In genomic region chr5:151257731-151258715, GRCh38 we compare ENCODE assay signal across 10 cellular contexts. TPM values are rescaled to one million over a fixed set of nuclear protein-coding genes. Genes with fewer than 3 reads are reported as not detected.
A peak's percentile ranks its signal among the peaks of the same experiment; 100 is the strongest.
DNase-seq lines count a peak whose midpoint lies in the region; ATAC-seq and TF ChIP-seq lines count a peak whose summit lies in the region.
"Had no signal": no experiment of that assay in that cellular context is flagged by ENCODE, and none has a peak within 500 bp of the region (broad histone marks: within the 10 kb centered on the region; RNA-seq: fewer than 3 reads in every experiment).

No MANE protein-coding gene starts in this region.

- peak; percentile 78 for ATAC-seq in foreskin keratinocyte

- no peaks in the 10 kb centered on the region for H3K9me3 ChIP-seq in BLaER1
- H3K9me3 ChIP-seq in ascending aorta: no peaks in the 10 kb centered on the region

- H3K36me3 ChIP-seq in BLaER1 (peaks cover 29% of the 10 kb centered on the region), ascending aorta (peaks cover 6 to 19% of the 10 kb centered on the region in 2 donors)

- peak overlapping the region; percentile 97 for H3K4me2 ChIP-seq in BLaER1

- H3K27ac ChIP-seq in BLaER1: peak overlapping the region; percentile 50; the same call in 1 of the 2 replicates
- peak overlapping the region; percentile 35 for H3K27ac ChIP-seq in foreskin keratinocyte
- no peak overlapping the region for H3K27ac ChIP-seq in ascending aorta

- intact Hi-C loops in ascending aorta (cut with DNase I): loop anchor here (10.0 kb wide), 1 partner anchor 187 kb away; the partner anchor contains the start of gene SLC36A1

- H3K4me1 ChIP-seq in BLaER1 (peaks cover 57% of the 10 kb centered on the region), foreskin keratinocyte (peaks cover 21% of the 10 kb centered on the region), ascending aorta (peaks cover 5 to 8% of the 10 kb centered on the region in 2 donors)

- in situ Hi-C loops in KBM-7 (cut with MboI; ENCODE audit: low pct_unique_long_range_greater_than_20kb, low sequenced_read_pairs): no loop called here

- peaks cover 10% of the 10 kb centered on the region; the same call in 1 of the 2 replicates for H4K20me1 ChIP-seq in BLaER1

- peak; percentile 52 for DNase-seq in GM20000 (ENCODE audit: low spot score)
- peak; percentile 60 for DNase-seq in KBM-7
- DNase-seq in foreskin keratinocyte: peak; percentile 98
- no peak for DNase-seq in NCI-H82 treated with DMSO at 0.1 percent for 48 hours (lab: John Stamatoyannopoulos, UW; ENCODE audit: unreplicated experiment)
- DNase-seq in SHP77 (lab: John Stamatoyannopoulos, UW): no peak
- no peak for DNase-seq in ascending aorta (ENCODE audit: low spot score in 2 of 2)
- no peak for DNase-seq in RPMI8226
- DNase-seq: DND-41 had no signal

- TF ChIP-seq CTCF in GM20000 (IDR thresholded peaks at IDR 0.05; ENCODE audit: extremely low read depth, missing control alignments) (no peak), foreskin keratinocyte (conservative IDR thresholded peaks at IDR 0.05) (no peak), ascending aorta (IDR thresholded peaks at IDR 0.05) (no peak)

- H3K9ac ChIP-seq in BLaER1: no peak overlapping the region

- no peak overlapping the region for H3K4me3 ChIP-seq in BLaER1
- H3K4me3 ChIP-seq in ascending aorta: no peak overlapping the region

- H3K27me3 ChIP-seq in BLaER1 (no peaks in the 10 kb centered on the region), foreskin keratinocyte (no peaks in the 10 kb centered on the region), ascending aorta (no peaks in the 10 kb centered on the region)

RNA-seq across cellular contexts. Expression of gene GM2A, which starts 5.0 kb away (rescaled TPM):
- total RNA-seq in foreskin keratinocyte (71.5 and 97.6 TPM in 2 replicates), ascending aorta (15.0 TPM)
- 42.1 and 69.5 TPM in 2 replicates for polyA plus RNA-seq in foreskin keratinocyte

RNA-seq across cellular contexts. Expression of gene CCDC69, which starts 34.1 kb away (rescaled TPM):
- total RNA-seq in foreskin keratinocyte (4.3 and 6.1 TPM in 2 replicates), ascending aorta (101 TPM)
- polyA plus RNA-seq in foreskin keratinocyte: 3.5 and 4.2 TPM in 2 replicates

RNA-seq across cellular contexts. Expression of gene SLC36A3, which starts 45.5 kb away (rescaled TPM):
- total RNA-seq in foreskin keratinocyte (not detected in 2 replicates), ascending aorta (not detected)
- polyA plus RNA-seq in foreskin keratinocyte: not detected in 2 replicates
- total RNA-seq: SK-MEL-5 had no signal

Comparison
In these comparisons a context has a peak if more than half of its experiments do, and no peak if none do; other contexts are left out.
1. H3K27ac ChIP-seq: peak in BLaER1 (single experiment) and foreskin keratinocyte (single experiment); none in ascending aorta (0 of 2).
2. DNase-seq: peak in GM20000 (single experiment), KBM-7 (single experiment) and foreskin keratinocyte (2 of 2); none in NCI-H82 treated with DMSO at 0.1 percent for 48 hours (single experiment), SHP77 (0 of 2), ascending aorta (0 of 2) and RPMI8226 (single experiment).
3. RNA of gene CCDC69, which starts 34.1 kb away (total RNA-seq): 101 TPM in ascending aorta (single experiment); 4.3 to 6.1 TPM in foreskin keratinocyte; every median in the first group is over 10 times any median in the second.